In the genomic region with DNA sequence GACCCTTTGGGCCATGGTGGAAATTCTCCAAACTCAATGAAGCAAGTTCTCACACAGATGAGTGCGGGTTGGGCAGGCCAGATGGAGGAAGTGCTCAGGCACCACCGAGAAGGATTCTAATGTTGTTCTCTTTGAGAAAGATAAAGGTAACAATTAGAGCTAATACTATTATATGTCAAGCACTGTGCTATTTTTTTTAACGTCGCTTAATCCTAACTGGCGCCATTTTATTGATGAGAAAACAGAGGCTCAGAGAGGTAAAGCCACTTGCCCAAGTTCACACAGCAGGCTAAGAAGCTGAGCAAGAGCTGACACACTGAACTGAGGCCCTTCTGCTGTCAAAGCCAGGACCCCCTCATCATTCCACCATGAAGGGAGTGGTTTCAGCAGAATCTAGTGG, we compare ENCODE assay signal across 8 cellular contexts. TPM values are rescaled to one million over a fixed set of nuclear protein-coding genes. Genes with fewer than 3 reads are reported as not detected.
DNase-seq lines count a peak whose midpoint lies in the region; TF ChIP-seq lines count a peak whose summit lies in the region.

No MANE protein-coding gene starts in this region.

- TF ChIP-seq EP300 in neural cell (conservative IDR thresholded peaks at IDR 0.05; ENCODE audit: poor library complexity, severe bottlenecking) = no peak

- no peaks in the 10 kb centered on the region for H3K27me3 ChIP-seq in CD4-positive, alpha-beta memory T cell (ENCODE audit: insufficient read depth, low read length)
- H3K27me3 ChIP-seq in dorsolateral prefrontal cortex (no peaks in the 10 kb centered on the region), neural cell (ENCODE audit: insufficient read depth, low read depth, low read length) (no peaks in the 10 kb centered on the region), adrenal gland (no peaks in the 10 kb centered on the region)

- no peaks in the 10 kb centered on the region for H3K9me3 ChIP-seq in CD4-positive, alpha-beta memory T cell (ENCODE audit: control insufficient read depth in 1 of 2, low read length in 2 of 2)
- H3K9me3 ChIP-seq in neural cell (ENCODE audit: low read length) (no peaks in the 10 kb centered on the region), adrenal gland (replicated peaks in 1 of 3) (no peaks in the 10 kb centered on the region)

- no peaks in the 10 kb centered on the region for H3K9me2 ChIP-seq in neural cell (ENCODE audit: insufficient read depth, low read length)

- H3K4me1 Mint-ChIP-seq in CD4-positive, alpha-beta memory T cell = peaks cover 39 to 65% (median 47%) of the 10 kb centered on the region in 4 donors

- H3K4me3 Mint-ChIP-seq in CD4-positive, alpha-beta memory T cell = peak overlapping the region; percentile 88 to 93 (median 92)

- no peak for DNase-seq in CD4-positive, alpha-beta memory T cell
- DNase-seq in NAMALWA (ENCODE audit: low spot score) = peak; percentile 60
- DNase-seq in dorsolateral prefrontal cortex = no peak
- DNase-seq in NCI-H146 treated with DMSO at 0.1 percent for 48 hours (lab: John Stamatoyannopoulos, UW; ENCODE audit: unreplicated experiment) = no peak
- no peak for DNase-seq in adrenal gland
- DNase-seq in NCI-H2171 (lab: John Stamatoyannopoulos, UW) = no peak
- DNase-seq in activated gamma-delta T cell (lab: John Stamatoyannopoulos, UW) = no peak

- intact Hi-C loops in CD4-positive, alpha-beta memory T cell (cut with micrococcal nuclease) = no loop called here
- intact Hi-C loops in dorsolateral prefrontal cortex (cut with DNase I) (loop anchor here (2.0 to 10.0 kb wide), 2 partner anchors 52 to 300 kb away; a partner anchor contains a TSS), adrenal gland (cut with DNase I) (loop anchor here (2.0 to 10.0 kb wide), 2 partner anchors 50 to 52 kb away; no protein-coding TSS in a partner anchor)

- peaks cover 49% of the 10 kb centered on the region for H3K4me1 ChIP-seq in CD4-positive, alpha-beta memory T cell (ENCODE audit: insufficient read depth, low read length)
- H3K4me1 ChIP-seq in adrenal gland (replicated peaks in 1 of 2) = peaks cover 17 to 32% of the 10 kb centered on the region in 2 donors

- H4K20me1 ChIP-seq in neural cell (ENCODE audit: insufficient read depth) = no peaks in the 10 kb centered on the region

- peaks cover 33% of the 10 kb centered on the region for H3K79me2 ChIP-seq in neural cell (replicated peaks; ENCODE audit: insufficient read depth, low read length)

- peak overlapping the region; percentile 92 to 98 (median 97) for H3K27ac Mint-ChIP-seq in CD4-positive, alpha-beta memory T cell

- H3K9ac ChIP-seq in neural cell (ENCODE audit: low read length) = peak overlapping the region; percentile 82

- peak overlapping the region; percentile 71 for H3K4me2 ChIP-seq in neural cell (ENCODE audit: low read length)

- no peak overlapping the region for H2AFZ ChIP-seq in neural cell (ENCODE audit: low read depth, low read length)

- 34 to 39% (median 37%) methylated on average over 5 of the region's 5 CpGs for WGBS in adrenal gland, 4 donors

- no peaks in the 10 kb centered on the region for H3F3A ChIP-seq in neural cell (ENCODE audit: insufficient read depth, low read length, poor library complexity, severe bottlenecking)

- CTCF ChIA-PET in CD4-positive, alpha-beta memory T cell (lab: Charles Lee; ENCODE audit: partially characterized antibody) = interaction anchor here (0.6 to 7.3 kb wide), 13 partner anchors 11 to 1811 kb away, joined by 3 to 168 read pairs (median 13); a partner anchor contains a TSS

- POLR2A ChIA-PET in CD4-positive, alpha-beta memory T cell (lab: Charles Lee; ENCODE audit: partially characterized antibody) = interaction anchor here (1.0 to 6.3 kb wide), 6 partner anchors 11 to 151 kb away, joined by 3 to 96 read pairs (median 10); a partner anchor contains a TSS

- peak overlapping the region; percentile 63 to 78 for H3K4me3 ChIP-seq in CD4-positive, alpha-beta memory T cell (ENCODE audit: low read length in 2 of 2)
- peak overlapping the region; percentile 60 to 99 (median 89) for H3K4me3 ChIP-seq in dorsolateral prefrontal cortex
- H3K4me3 ChIP-seq in neural cell (ENCODE audit: low read length) = peak overlapping the region; percentile 95
- H3K4me3 ChIP-seq in adrenal gland = peak overlapping the region in 1 of 4 donors; percentile 72

- H3K9me3 Mint-ChIP-seq in CD4-positive, alpha-beta memory T cell = peaks cover 0 to 1% (median 0%) of the 10 kb centered on the region in 8 donors

- TF ChIP-seq POLR2A in adrenal gland (IDR thresholded peaks at IDR 0.05) = no peak

- H3K27me3 Mint-ChIP-seq in CD4-positive, alpha-beta memory T cell = no peaks in the 10 kb centered on the region

- H3K27ac ChIP-seq in CD4-positive, alpha-beta memory T cell (ENCODE audit: low read depth, low read length) = peak overlapping the region; percentile 86
- H3K27ac ChIP-seq in dorsolateral prefrontal cortex (peak overlapping the region in 2 of 59 donors; percentile 63 to 91), neural cell (ENCODE audit: low read length) (no peak overlapping the region), adrenal gland (no peak overlapping the region)

- no peak for TF ChIP-seq RAD21 in neural cell (conservative IDR thresholded peaks at IDR 0.05)

- TF ChIP-seq CTCF in dorsolateral prefrontal cortex (IDR thresholded peaks at IDR 0.05 in 54 of 56, conservative IDR thresholded peaks at IDR 0.05 in 2 of 56; ENCODE audit: low read depth in 1 of 56, partially characterized antibody in 56 of 56) (no peak), neural cell (IDR thresholded peaks at IDR 0.05; ENCODE audit: poor library complexity, severe bottlenecking) (no peak), adrenal gland (IDR thresholded peaks at IDR 0.05) (no peak)

- peaks cover 0 to 19% of the 10 kb centered on the region in 2 donors for H3K36me3 Mint-ChIP-seq in CD4-positive, alpha-beta memory T cell

- H3K36me3 ChIP-seq in CD4-positive, alpha-beta memory T cell (ENCODE audit: insufficient read depth, low read length) = peaks cover under 1% of the 10 kb centered on the region
- H3K36me3 ChIP-seq in neural cell (ENCODE audit: insufficient read depth, low read length) = no peaks in the 10 kb centered on the region
- H3K36me3 ChIP-seq in adrenal gland (replicated peaks in 1 of 2) = no peaks in the 10 kb centered on the region

TF ChIP-seq in neural cell, 6 proteins besides CTCF, POLR2A, EP300 and RAD21:
- TF ChIP-seq POLR2AphosphoS5 (IDR thresholded peaks at IDR 0.05) (no peak), SMC3 (conservative IDR thresholded peaks at IDR 0.05; ENCODE audit: poor library complexity) (no peak), EZH2 (IDR thresholded peaks at IDR 0.05; ENCODE audit: borderline replicate concordance, insufficient read depth, low read length, poor library complexity, severe bottlenecking) (no peak)
- TF ChIP-seq, protein P1, sequence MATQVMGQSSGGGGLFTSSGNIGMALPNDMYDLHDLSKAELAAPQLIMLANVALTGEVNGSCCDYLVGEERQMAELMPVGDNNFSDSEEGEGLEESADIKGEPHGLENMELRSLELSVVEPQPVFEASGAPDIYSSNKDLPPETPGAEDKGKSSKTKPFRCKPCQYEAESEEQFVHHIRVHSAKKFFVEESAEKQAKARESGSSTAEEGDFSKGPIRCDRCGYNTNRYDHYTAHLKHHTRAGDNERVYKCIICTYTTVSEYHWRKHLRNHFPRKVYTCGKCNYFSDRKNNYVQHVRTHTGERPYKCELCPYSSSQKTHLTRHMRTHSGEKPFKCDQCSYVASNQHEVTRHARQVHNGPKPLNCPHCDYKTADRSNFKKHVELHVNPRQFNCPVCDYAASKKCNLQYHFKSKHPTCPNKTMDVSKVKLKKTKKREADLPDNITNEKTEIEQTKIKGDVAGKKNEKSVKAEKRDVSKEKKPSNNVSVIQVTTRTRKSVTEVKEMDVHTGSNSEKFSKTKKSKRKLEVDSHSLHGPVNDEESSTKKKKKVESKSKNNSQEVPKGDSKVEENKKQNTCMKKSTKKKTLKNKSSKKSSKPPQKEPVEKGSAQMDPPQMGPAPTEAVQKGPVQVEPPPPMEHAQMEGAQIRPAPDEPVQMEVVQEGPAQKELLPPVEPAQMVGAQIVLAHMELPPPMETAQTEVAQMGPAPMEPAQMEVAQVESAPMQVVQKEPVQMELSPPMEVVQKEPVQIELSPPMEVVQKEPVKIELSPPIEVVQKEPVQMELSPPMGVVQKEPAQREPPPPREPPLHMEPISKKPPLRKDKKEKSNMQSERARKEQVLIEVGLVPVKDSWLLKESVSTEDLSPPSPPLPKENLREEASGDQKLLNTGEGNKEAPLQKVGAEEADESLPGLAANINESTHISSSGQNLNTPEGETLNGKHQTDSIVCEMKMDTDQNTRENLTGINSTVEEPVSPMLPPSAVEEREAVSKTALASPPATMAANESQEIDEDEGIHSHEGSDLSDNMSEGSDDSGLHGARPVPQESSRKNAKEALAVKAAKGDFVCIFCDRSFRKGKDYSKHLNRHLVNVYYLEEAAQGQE (IDR thresholded peaks at IDR 0.05; ENCODE audit: borderline replicate concordance) = no peak

RNA-seq across cellular contexts. Expression of a gene that starts 1.0 kb away (rescaled TPM):
- total RNA-seq in CD4-positive, alpha-beta memory T cell = 100 to 1,000 TPM; 282 to 295 TPM
- 100 to 1,000 TPM; 173 to 174 TPM for polyA plus RNA-seq in CD4-positive, alpha-beta memory T cell
- 100 to 1,000 TPM in 1 of 120 experiments, 10 to 100 TPM in 119; 43.4 to 102 (median 66.4) TPM for total RNA-seq in dorsolateral prefrontal cortex
- polyA plus RNA-seq in neural cell = 79.6 and 84.7 TPM in 2 replicates
- polyA minus RNA-seq in neural cell = 44.3 and 46.2 TPM in 2 replicates
- total RNA-seq in adrenal gland = 100 to 1,000 TPM in 4 of 8 donors, 10 to 100 TPM in 4; 52.4 to 196 (median 94.3) TPM
- 100 to 1,000 TPM; 101 to 228 (median 214) TPM for polyA plus RNA-seq in adrenal gland

RNA-seq across cellular contexts. Expression of a gene that starts 11.2 kb away (rescaled TPM):
- total RNA-seq in CD4-positive, alpha-beta memory T cell = 10 to 100 TPM; 28.4 to 30.9 TPM
- polyA plus RNA-seq in CD4-positive, alpha-beta memory T cell = 10 to 100 TPM in 1 of 2 donors, 1 to 10 TPM in 1; 7.0 to 15.0 TPM
- total RNA-seq in dorsolateral prefrontal cortex = 10 to 100 TPM; 19.2 to 46.1 (median 32.8) TPM
- polyA plus RNA-seq in neural cell = 11.3 and 13.2 TPM in 2 replicates
- polyA minus RNA-seq in neural cell = 28.9 and 34.8 TPM in 2 replicates
- 10 to 100 TPM in 7 of 8 donors, 1 to 10 TPM in 1; 7.8 to 51.0 (median 25.5) TPM for total RNA-seq in adrenal gland
- 10 to 100 TPM; 18.7 to 66.6 (median 30.2) TPM for polyA plus RNA-seq in adrenal gland
